16 cellular contexts compared by ENCODE assay signal in the genomic region with DNA sequence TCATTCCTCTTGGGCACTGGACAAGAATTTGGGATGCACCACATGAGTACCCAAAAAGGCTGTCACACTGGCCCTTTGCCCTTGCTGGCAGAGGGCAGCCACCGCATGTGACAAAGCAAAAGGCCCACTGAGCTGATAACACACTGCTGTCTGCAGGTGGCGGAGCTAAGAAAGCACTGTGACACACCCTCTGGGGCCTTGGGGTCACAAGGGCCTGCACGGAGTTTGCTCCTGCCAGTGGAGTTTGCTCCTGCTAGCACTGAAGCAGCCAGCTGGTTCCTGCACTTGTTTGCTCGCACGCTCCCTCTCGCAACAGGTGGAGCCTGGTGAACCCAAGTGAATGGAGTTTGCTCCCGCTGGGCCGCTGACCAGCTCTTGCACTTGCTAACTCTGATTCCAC.
"Had no signal": no experiment of that assay in that cellular context is flagged by ENCODE, and none has a peak within 500 bp of the region (broad histone marks: within the 10 kb centered on the region; RNA-seq: fewer than 3 reads in every experiment).

No MANE protein-coding gene starts in this region.

- H3K27ac ChIP-seq: adrenal gland, lower lobe of right lung, VCaP had no signal

- DNase-seq: activated CD4-positive, alpha-beta T cell treated with anti-CD3 and anti-CD28 coated beads, Interleukin-2, amount 50 U/mL, for 48 hours; activated CD8-positive, alpha-beta memory T cell treated with anti-CD3 and anti-CD28 coated beads, Interleukin-2, amount 10 ng/mL, durations not matched to agents 7 days and 5 days; activated T-cell treated with anti-CD3 and anti-CD28 coated beads, Interleukin-2, amount 50 U/mL, for 24 hours; adrenal gland; hippocampal formation; lower lobe of right lung; retina; stimulated activated CD4-positive, alpha-beta T cell treated with anti-CD3 and anti-CD28 coated beads, Interleukin-2, amount 100 ng/mL, for 48 hours; stimulated activated naive CD4-positive, alpha-beta T cell; T-cell; T-helper 9 cell; trophoblast cell had no signal

- ATAC-seq: activated CD8-positive, alpha-beta memory T cell treated with anti-CD3 and anti-CD28 coated beads, Interleukin-2, amount 10 ng/mL, durations not matched to agents 7 days and 5 days; esophagus mucosa; lower lobe of right lung; T-cell had no signal

- H3K4me1 Mint-ChIP-seq: activated CD8-positive, alpha-beta memory T cell treated with anti-CD3 and anti-CD28 coated beads, Interleukin-2, amount 10 ng/mL, durations not matched to agents 7 days and 5 days; activated naive CD4-positive, alpha-beta T cell treated with anti-CD3 and anti-CD28 coated beads, Interleukin-2, amount 50 U/mL, for 24 hours; mesothelial cell of epicardium; T-cell had no signal

- H3K36me3 Mint-ChIP-seq: activated CD8-positive, alpha-beta memory T cell treated with anti-CD3 and anti-CD28 coated beads, Interleukin-2, amount 10 ng/mL, durations not matched to agents 7 days and 5 days; activated naive CD4-positive, alpha-beta T cell treated with anti-CD3 and anti-CD28 coated beads, Interleukin-2, amount 50 U/mL, for 24 hours; mesothelial cell of epicardium; T-cell had no signal

- H3K27me3 ChIP-seq: adrenal gland had no signal

- H3K27me3 Mint-ChIP-seq: activated CD8-positive, alpha-beta memory T cell treated with anti-CD3 and anti-CD28 coated beads, Interleukin-2, amount 10 ng/mL, durations not matched to agents 7 days and 5 days; activated naive CD4-positive, alpha-beta T cell treated with anti-CD3 and anti-CD28 coated beads, Interleukin-2, amount 50 U/mL, for 24 hours; activated T-cell treated with anti-CD3 and anti-CD28 coated beads, Interleukin-2, amount 50 U/mL, for 24 hours; T-cell had no signal

- H3K4me3 Mint-ChIP-seq: activated CD8-positive, alpha-beta memory T cell treated with anti-CD3 and anti-CD28 coated beads, Interleukin-2, amount 10 ng/mL, durations not matched to agents 7 days and 5 days; activated naive CD4-positive, alpha-beta T cell treated with anti-CD3 and anti-CD28 coated beads, Interleukin-2, amount 50 U/mL, for 24 hours; activated T-cell treated with anti-CD3 and anti-CD28 coated beads, Interleukin-2, amount 50 U/mL, for 24 hours; mesothelial cell of epicardium; T-cell had no signal

- H3K4me3 ChIP-seq: adrenal gland, lower lobe of right lung had no signal

- H3K9me3 ChIP-seq: adrenal gland, lower lobe of right lung had no signal

- H3K4me1 ChIP-seq: adrenal gland, lower lobe of right lung had no signal

- H3K36me3 ChIP-seq: adrenal gland, lower lobe of right lung had no signal

- H3K27ac Mint-ChIP-seq: activated CD8-positive, alpha-beta memory T cell treated with anti-CD3 and anti-CD28 coated beads, Interleukin-2, amount 10 ng/mL, durations not matched to agents 7 days and 5 days; activated naive CD4-positive, alpha-beta T cell treated with anti-CD3 and anti-CD28 coated beads, Interleukin-2, amount 50 U/mL, for 24 hours; activated T-cell treated with anti-CD3 and anti-CD28 coated beads, Interleukin-2, amount 50 U/mL, for 24 hours; mesothelial cell of epicardium; T-cell had no signal

- H3K9me3 Mint-ChIP-seq: activated naive CD4-positive, alpha-beta T cell treated with anti-CD3 and anti-CD28 coated beads, Interleukin-2, amount 50 U/mL, for 24 hours; activated T-cell treated with anti-CD3 and anti-CD28 coated beads, Interleukin-2, amount 50 U/mL, for 24 hours; T-cell had no signal
